Comparison of ENCODE assay signal across 1 cellular context in the genomic region with DNA sequence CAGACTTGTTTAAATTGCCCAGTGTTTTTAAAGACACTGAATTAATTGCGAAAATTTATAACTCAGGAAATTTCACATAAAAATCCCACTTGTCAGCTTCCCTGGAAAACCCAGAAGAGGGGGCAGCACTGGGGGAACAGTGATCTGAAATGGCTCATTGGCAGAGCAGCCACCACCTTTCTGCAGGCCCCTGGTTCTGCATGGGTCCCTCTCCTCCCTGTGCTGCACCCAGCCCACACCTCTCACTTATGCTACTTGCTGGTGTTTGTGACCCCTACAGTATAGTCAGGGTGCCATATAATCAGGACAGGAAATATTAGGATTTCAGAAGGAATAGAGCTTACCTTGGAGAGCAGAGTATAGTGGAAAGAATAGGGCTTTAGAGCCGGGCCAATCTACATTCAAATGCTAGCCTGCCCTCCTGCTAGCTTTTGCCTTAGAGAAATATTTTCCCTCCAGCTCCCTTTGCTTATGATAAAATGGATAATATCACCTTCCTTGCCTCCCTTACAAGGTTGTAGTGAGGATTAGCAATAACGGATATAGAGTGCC.
TF ChIP-seq lines count a peak whose summit lies in the region.

No MANE protein-coding gene starts in this region.

TF ChIP-seq in H1, 55 proteins besides CTCF, POLR2A, EP300 and RAD21:
- no peak for TF ChIP-seq POLR2AphosphoS5 (IDR thresholded peaks at IDR 0.05; ENCODE audit: low read depth, low read length)
- no peak for TF ChIP-seq RXRA (IDR thresholded peaks at IDR 0.05; ENCODE audit: insufficient read depth, low read depth, low read length)
- TF ChIP-seq CHD1 (IDR thresholded peaks at IDR 0.05; ENCODE audit: low read depth, low read length), result no peak
- TF ChIP-seq SP2 (IDR thresholded peaks at IDR 0.05; ENCODE audit: low read length), result no peak
- no peak for TF ChIP-seq RBBP5 (IDR thresholded peaks at IDR 0.05; ENCODE audit: borderline replicate concordance, low read depth, low read length)
- TF ChIP-seq MAFK (IDR thresholded peaks at IDR 0.05; ENCODE audit: low read depth, low read length), result no peak
- no peak for TF ChIP-seq PHF8 (conservative IDR thresholded peaks at IDR 0.05; ENCODE audit: low read depth, low read length)
- TF ChIP-seq CHD7 (IDR thresholded peaks at IDR 0.05; ENCODE audit: insufficient replicate concordance, low read length), result no peak
- TF ChIP-seq BACH1 (IDR thresholded peaks at IDR 0.05; ENCODE audit: low read length), result no peak
- TF ChIP-seq ATF3 (IDR thresholded peaks at IDR 0.05; ENCODE audit: insufficient read depth, low read depth, low read length), result no peak
- TF ChIP-seq POU5F1 (IDR thresholded peaks at IDR 0.05; ENCODE audit: low read depth, low read length), result no peak
- TF ChIP-seq GABPA (IDR thresholded peaks at IDR 0.05; ENCODE audit: borderline replicate concordance, insufficient read depth, low read length), result no peak
- no peak for TF ChIP-seq RFX5 (IDR thresholded peaks at IDR 0.05; ENCODE audit: borderline replicate concordance, low read depth, low read length)
- no peak for TF ChIP-seq E2F6 (IDR thresholded peaks at IDR 0.05)
- TF ChIP-seq TEAD4 (IDR thresholded peaks at IDR 0.05; ENCODE audit: low read depth, low read length), result no peak
- no peak for TF ChIP-seq YY1 (IDR thresholded peaks at IDR 0.05; ENCODE audit: low read depth, low read length)
TF ChIP-seq in H1: peak in this region for 0.
